1 cellular context compared by ENCODE assay signal in the genomic region with DNA sequence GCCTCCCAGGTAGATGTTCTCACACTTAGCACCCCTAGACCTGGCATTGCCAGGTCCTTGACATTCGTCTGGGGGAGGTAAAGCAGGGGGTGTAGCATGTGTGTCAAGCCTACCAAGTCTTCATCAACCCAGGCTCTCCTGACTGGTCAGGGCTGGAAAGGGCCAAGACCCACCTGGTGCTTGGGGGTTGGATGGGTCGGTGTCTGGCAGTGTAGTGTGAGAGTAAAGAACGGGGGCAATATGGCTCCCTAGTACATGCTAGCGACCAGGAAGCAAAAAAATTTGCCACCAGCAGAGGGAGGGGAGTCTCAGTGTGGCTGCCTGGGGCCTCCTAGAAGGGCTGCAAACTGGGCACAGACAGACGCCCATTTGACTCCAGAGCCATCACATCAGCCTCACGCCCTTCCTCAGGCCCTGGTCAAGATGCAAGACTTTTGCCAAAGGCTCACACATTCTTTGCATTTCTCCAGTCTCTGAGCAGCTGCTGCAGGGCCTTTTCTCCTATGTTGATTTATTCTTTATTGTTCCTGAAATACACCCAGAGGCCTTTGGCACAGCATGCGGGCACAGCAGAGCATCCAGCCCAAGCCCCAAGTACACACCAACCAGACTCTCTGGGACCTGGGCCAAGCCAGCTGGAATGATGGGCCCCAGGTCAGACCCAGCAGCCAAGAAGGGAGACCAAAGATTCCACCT.
A peak's percentile ranks its signal among the peaks of the same experiment; 100 is the strongest.
TF ChIP-seq lines count a peak whose summit lies in the region.

No MANE protein-coding gene starts in this region.

TF ChIP-seq in IMR-90, 13 proteins besides CTCF, POLR2A, EP300 and RAD21:
- peak; percentile 43 for TF ChIP-seq SMC3 (IDR thresholded peaks at IDR 0.05; ENCODE audit: low read depth, low read length)
- no peak for TF ChIP-seq MAFK (IDR thresholded peaks at IDR 0.05; ENCODE audit: low read depth, low read length)
TF ChIP-seq in IMR-90: peak in this region for 1.
